10 cellular contexts compared by ENCODE assay signal in genomic region chr13:50893211-50893852, GRCh38. TPM values are rescaled to one million over a fixed set of nuclear protein-coding genes. Genes with fewer than 3 reads are reported as not detected.
DNase-seq lines count a peak whose midpoint lies in the region; ATAC-seq and TF ChIP-seq lines count a peak whose summit lies in the region.
"Had no signal": no experiment of that assay in that cellular context is flagged by ENCODE, and none has a peak within 500 bp of the region (broad histone marks: within the 10 kb centered on the region; RNA-seq: fewer than 3 reads in every experiment).

No MANE protein-coding gene starts in this region.

- ATAC-seq in GM21526 (IDR thresholded peaks at IDR 0.05; ENCODE audit: low FRiP score, unreplicated experiment) (peak; percentile 80), Right ventricle myocardium superior (ENCODE audit: poor library complexity) (no peak)
- ATAC-seq in activated T-helper 17 cell treated with anti-CD3 and anti-CD28 coated beads, Interleukin-2, amount 50 U/mL, for 72 hours (replicated peaks), result peak; percentile 95

- H3K4me1 Mint-ChIP-seq in activated T-helper 17 cell treated with anti-CD3 and anti-CD28 coated beads, Interleukin-2, amount 50 U/mL, for 72 hours, result peaks cover 26% of the 10 kb centered on the region
- peaks cover 29% of the 10 kb centered on the region for H3K4me1 Mint-ChIP-seq in osteocyte (ENCODE audit: unreplicated experiment)

- H3K4me1 ChIP-seq in HUES64 (ENCODE audit: insufficient read depth, low read length), result peaks cover 28% of the 10 kb centered on the region

- H3K27me3 Mint-ChIP-seq in activated T-helper 17 cell treated with anti-CD3 and anti-CD28 coated beads, Interleukin-2, amount 50 U/mL, for 72 hours, result no peaks in the 10 kb centered on the region
- peaks cover 2% of the 10 kb centered on the region for H3K27me3 Mint-ChIP-seq in osteocyte (ENCODE audit: unreplicated experiment)

- H3K27ac ChIP-seq in HUES64 (ENCODE audit: low read depth, low read length), result peak overlapping the region; percentile 75

- H3K4me3 ChIP-seq in GM12864 (ENCODE audit: low read depth, low read length) (peak overlapping the region; percentile 11; the same call in 1 of the 2 replicates), HUES64 (ENCODE audit: low read length) (no peak overlapping the region; the same call in 1 of the 2 replicates)

- H3K9ac ChIP-seq in HUES64 (ENCODE audit: low read depth, low read length), result peak overlapping the region; percentile 9; the same call in 1 of the 2 replicates

- peak overlapping the region; percentile 85 for H3K27ac Mint-ChIP-seq in activated T-helper 17 cell treated with anti-CD3 and anti-CD28 coated beads, Interleukin-2, amount 50 U/mL, for 72 hours
- H3K27ac Mint-ChIP-seq in osteocyte (ENCODE audit: unreplicated experiment), result peak overlapping the region; percentile 77

- peak overlapping the region; percentile 81 for H3K4me3 Mint-ChIP-seq in activated T-helper 17 cell treated with anti-CD3 and anti-CD28 coated beads, Interleukin-2, amount 50 U/mL, for 72 hours
- H3K4me3 Mint-ChIP-seq in osteocyte (ENCODE audit: unreplicated experiment), result peak overlapping the region; percentile 20

- H3K27me3 ChIP-seq in HUES64 (ENCODE audit: insufficient read depth, low read length), result no peaks in the 10 kb centered on the region

- H3K9me3 ChIP-seq in HUES64 (ENCODE audit: insufficient read depth, low read depth, low read length), result no peaks in the 10 kb centered on the region

- H3K36me3 Mint-ChIP-seq in activated T-helper 17 cell treated with anti-CD3 and anti-CD28 coated beads, Interleukin-2, amount 50 U/mL, for 72 hours (ENCODE audit: low read depth), result no peaks in the 10 kb centered on the region
- no peaks in the 10 kb centered on the region for H3K36me3 Mint-ChIP-seq in osteocyte (ENCODE audit: unreplicated experiment)

- peaks cover 4% of the 10 kb centered on the region for H3K9me3 Mint-ChIP-seq in activated T-helper 17 cell treated with anti-CD3 and anti-CD28 coated beads, Interleukin-2, amount 50 U/mL, for 72 hours
- H3K9me3 Mint-ChIP-seq in osteocyte (ENCODE audit: unreplicated experiment), result no peaks in the 10 kb centered on the region

- DNase-seq in GM12864 (ENCODE audit: low read depth) (peak; percentile 80), osteocyte (ENCODE audit: extremely low spot score, unreplicated experiment) (no peak), NCI-H748 (lab: John Stamatoyannopoulos, UW; ENCODE audit: unreplicated experiment) (no peak), Right ventricle myocardium superior (no peak), NCI-H510A (lab: John Stamatoyannopoulos, UW) (no peak)

- intact Hi-C loops in Right ventricle myocardium superior (cut with DNase I), result no loop called here

- TF ChIP-seq CTCF in GM12864 (IDR thresholded peaks at IDR 0.05; ENCODE audit: low read depth, low read length, missing control alignments) (no peak), osteocyte (IDR thresholded peaks at IDR 0.05) (no peak)

- 47% methylated on average over 4 of the region's 4 CpGs for WGBS in HUES64

- no peaks in the 10 kb centered on the region for H3K36me3 ChIP-seq in HUES64 (ENCODE audit: insufficient read depth, low read length)

RNA-seq across cellular contexts. Expression of gene RNASEH2B, which starts 16.3 kb away (rescaled TPM):
- 48.1 TPM for polyA plus RNA-seq in HUES64 (2013, experiment 1 of 2)
- polyA plus RNA-seq in HUES64 (2013, experiment 2 of 2), result 40.8 TPM
- 10 to 100 TPM; 29.8 to 58.7 TPM for total RNA-seq in activated T-helper 17 cell treated with anti-CD3 and anti-CD28 coated beads, Interleukin-2, amount 50 U/mL, for 72 hours
- total RNA-seq in osteocyte, result 20.0 and 22.0 TPM in 2 replicates
- 42.5 TPM for total RNA-seq in Right ventricle myocardium superior

RNA-seq across cellular contexts. Expression of gene DLEU7, which starts 49.8 kb away (rescaled TPM):
- polyA plus RNA-seq in HUES64 (2013, experiment 1 of 2), result 4.5 TPM
- 4.2 TPM for polyA plus RNA-seq in HUES64 (2013, experiment 2 of 2)
- total RNA-seq in activated T-helper 17 cell treated with anti-CD3 and anti-CD28 coated beads, Interleukin-2, amount 50 U/mL, for 72 hours, result not detected
- total RNA-seq in osteocyte (0.16 and 0.43 TPM in 2 replicates), Right ventricle myocardium superior (0.08 TPM)
- total RNA-seq: NCI-H460 had no signal
- polyA plus RNA-seq: keratinocyte had no signal
